In genomic region chr7:134814730-134815364, GRCh38 we compare ENCODE assay signal across 1 cellular context.
TF ChIP-seq lines count a peak whose summit lies in the region.

No MANE protein-coding gene starts in this region.

TF ChIP-seq in K562, 482 proteins besides CTCF, POLR2A, EP300 and RAD21 (continued from another document):
- TF ChIP-seq TOE1 (IDR thresholded peaks at IDR 0.05; ENCODE audit: borderline replicate concordance) = 0 out of 2 replicates have a peak, but pooled peaks have one; percentile 26
- TF ChIP-seq TOE1 (CRISPR knock-in tag; IDR thresholded peaks at IDR 0.05; ENCODE audit: borderline replicate concordance, low read depth) = no peak
- no peak for TF ChIP-seq POLR3G (IDR thresholded peaks at IDR 0.05; ENCODE audit: extremely low read depth, insufficient read length, insufficient replicate concordance)
- no peak for TF ChIP-seq MAZ (CRISPR knock-in tag; conservative IDR thresholded peaks at IDR 0.05 in 1 of 2, IDR thresholded peaks at IDR 0.05 in 1 of 2)
- TF ChIP-seq CSDE1 (IDR thresholded peaks at IDR 0.05) = no peak
- TF ChIP-seq ARID3B (CRISPR knock-in tag; IDR thresholded peaks at IDR 0.05; ENCODE audit: borderline replicate concordance) = no peak
- no peak for TF ChIP-seq SOX6 (IDR thresholded peaks at IDR 0.05)
- TF ChIP-seq CBFA2T2 (conservative IDR thresholded peaks at IDR 0.05) = peak; percentile 17
- TF ChIP-seq TFE3 (CRISPR knock-in tag; IDR thresholded peaks at IDR 0.05) = peak; percentile 94
- no peak for TF ChIP-seq ZNF347 (CRISPR knock-in tag; IDR thresholded peaks at IDR 0.05; ENCODE audit: low read depth)
- no peak for TF ChIP-seq FOXP4 (CRISPR knock-in tag; IDR thresholded peaks at IDR 0.05; ENCODE audit: borderline replicate concordance)
- no peak for TF ChIP-seq GATAD2B (IDR thresholded peaks at IDR 0.05; ENCODE audit: borderline replicate concordance)
- TF ChIP-seq THRB (CRISPR knock-in tag; conservative IDR thresholded peaks at IDR 0.05) = no peak
- no peak for TF ChIP-seq NBN (IDR thresholded peaks at IDR 0.05; ENCODE audit: low read depth)
- TF ChIP-seq ZNF583 (CRISPR knock-in tag; IDR thresholded peaks at IDR 0.05) = no peak
- no peak for TF ChIP-seq TBL1XR1 (IDR thresholded peaks at IDR 0.05; ENCODE audit: low read length in 2 of 2)
- no peak for TF ChIP-seq TRIM25 (IDR thresholded peaks at IDR 0.05; ENCODE audit: borderline replicate concordance)
- no peak for TF ChIP-seq ARID2 (IDR thresholded peaks at IDR 0.05)
- TF ChIP-seq EWSR1 (IDR thresholded peaks at IDR 0.05; ENCODE audit: borderline replicate concordance, low read depth, partially characterized antibody) = no peak
- TF ChIP-seq SIN3A (IDR thresholded peaks at IDR 0.05; ENCODE audit: borderline replicate concordance in 2 of 2, control insufficient read depth in 1 of 2, low read depth in 2 of 2, low read length in 2 of 2) = no peak
- no peak for TF ChIP-seq FOSL1 (tag; conservative IDR thresholded peaks at IDR 0.05)
- TF ChIP-seq RAD51 (IDR thresholded peaks at IDR 0.05; ENCODE audit: borderline replicate concordance, low read depth) = peak; percentile 74
